17 cellular contexts compared by ENCODE assay signal in genomic region chr11:77155556-77156130, GRCh38. TPM values are rescaled to one million over a fixed set of nuclear protein-coding genes. Genes with fewer than 3 reads are reported as not detected.
DNase-seq lines count a peak whose midpoint lies in the region; ATAC-seq and TF ChIP-seq lines count a peak whose summit lies in the region.
"Had no signal": no experiment of that assay in that cellular context is flagged by ENCODE, and none has a peak within 500 bp of the region (broad histone marks: within the 10 kb centered on the region; RNA-seq: fewer than 3 reads in every experiment).

No MANE protein-coding gene starts in this region.

- H3K9me3 ChIP-seq in ovary: no peaks in the 10 kb centered on the region
- H3K9me3 ChIP-seq: Caco-2 had no signal

- TF ChIP-seq POLR2A in ovary (IDR thresholded peaks at IDR 0.05): no peak

- H3K27me3 ChIP-seq in ovary: no peaks in the 10 kb centered on the region

- no peak overlapping the region for H3K4me3 ChIP-seq in ovary

- ATAC-seq in stimulated activated naive CD8-positive, alpha-beta T cell treated with anti-CD3 and anti-CD28 coated beads, Interleukin-15, amount 100 ng/mL, for 72 hours: no peak
- no peak for ATAC-seq in stimulated activated naive CD8-positive, alpha-beta T cell treated with anti-CD3 and anti-CD28 coated beads, Interleukin-15, Interleukin-2, amounts not matched to agents 100 U/mL and 50 U/mL, for 24 hours
- no peak for ATAC-seq in natural killer cell treated with Interleukin-12 subunit alpha and Interleukin-12 subunit beta and Interleukin-15 and Interleukin-18, amount 100 ng/mL, for 72 hours
- ATAC-seq: CD8-positive, alpha-beta T cell had no signal

- H3K36me3 ChIP-seq in ovary: no peaks in the 10 kb centered on the region

- H3K27me3 Mint-ChIP-seq in stimulated activated naive CD8-positive, alpha-beta T cell treated with anti-CD3 and anti-CD28 coated beads, Interleukin-15, amount 100 ng/mL, for 72 hours: peaks cover 7% of the 10 kb centered on the region
- peaks cover 0 to 11% of the 10 kb centered on the region in 2 donors for H3K27me3 Mint-ChIP-seq in natural killer cell treated with Interleukin-12 subunit alpha and Interleukin-12 subunit beta and Interleukin-15 and Interleukin-18, amount 100 ng/mL, for 72 hours

- no peaks in the 10 kb centered on the region for H3K9me3 Mint-ChIP-seq in stimulated activated naive CD8-positive, alpha-beta T cell treated with anti-CD3 and anti-CD28 coated beads, Interleukin-15, amount 100 ng/mL, for 72 hours
- no peaks in the 10 kb centered on the region for H3K9me3 Mint-ChIP-seq in natural killer cell treated with Interleukin-12 subunit alpha and Interleukin-12 subunit beta and Interleukin-15 and Interleukin-18, amount 100 ng/mL, for 72 hours
- H3K9me3 Mint-ChIP-seq: CD8-positive, alpha-beta T cell; HFFc6 had no signal

- DNase-seq in stimulated activated naive CD8-positive, alpha-beta T cell treated with anti-CD3 and anti-CD28 coated beads, Interleukin-15, amount 100 ng/mL, for 72 hours: no peak
- DNase-seq in stimulated activated naive CD8-positive, alpha-beta T cell treated with anti-CD3 and anti-CD28 coated beads, Interleukin-15, Interleukin-2, amounts not matched to agents 100 U/mL and 50 U/mL, for 24 hours: no peak
- peak; percentile 48 for DNase-seq in cerebellar cortex (ENCODE audit: low spot score)
- DNase-seq in natural killer cell treated with Interleukin-12 subunit alpha and Interleukin-12 subunit beta and Interleukin-15 and Interleukin-18, amount 100 ng/mL, for 72 hours (ENCODE audit: low spot score): no peak
- no peak for DNase-seq in ovary
- no peak for DNase-seq in NCI-H2227 treated with DMSO at 0.1 percent for 48 hours (lab: John Stamatoyannopoulos, UW)
- DNase-seq in T1000 (lab: John Stamatoyannopoulos, UW): no peak
- DNase-seq: ACHN; Caco-2; CD8-positive, alpha-beta T cell; DND-41; HCEC 1CT; HFFc6 had no signal

- H3K36me3 Mint-ChIP-seq in natural killer cell treated with Interleukin-12 subunit alpha and Interleukin-12 subunit beta and Interleukin-15 and Interleukin-18, amount 100 ng/mL, for 72 hours: no peaks in the 10 kb centered on the region
- H3K36me3 Mint-ChIP-seq: CD8-positive, alpha-beta T cell had no signal

- TF ChIP-seq EP300 in ovary (IDR thresholded peaks at IDR 0.05): no peak

- H3K27ac ChIP-seq in ovary: no peak overlapping the region
- H3K27ac ChIP-seq: C4-2B, HL-60 had no signal

- H3K4me1 Mint-ChIP-seq in stimulated activated naive CD8-positive, alpha-beta T cell treated with anti-CD3 and anti-CD28 coated beads, Interleukin-15, amount 100 ng/mL, for 72 hours: peaks cover 47% of the 10 kb centered on the region
- peaks cover 33 to 39% of the 10 kb centered on the region in 2 donors for H3K4me1 Mint-ChIP-seq in natural killer cell treated with Interleukin-12 subunit alpha and Interleukin-12 subunit beta and Interleukin-15 and Interleukin-18, amount 100 ng/mL, for 72 hours (ENCODE audit: low read depth in 2 of 2)

- peak overlapping the region; percentile 60 to 62 for H3K27ac Mint-ChIP-seq in stimulated activated naive CD8-positive, alpha-beta T cell treated with anti-CD3 and anti-CD28 coated beads, Interleukin-15, amount 100 ng/mL, for 72 hours
- H3K27ac Mint-ChIP-seq in natural killer cell treated with Interleukin-12 subunit alpha and Interleukin-12 subunit beta and Interleukin-15 and Interleukin-18, amount 100 ng/mL, for 72 hours: peak overlapping the region in 1 of 2 donors; percentile 17
- H3K27ac Mint-ChIP-seq: CD8-positive, alpha-beta T cell; HFFc6 had no signal

- H3K4me1 ChIP-seq in ovary (ENCODE audit: insufficient read depth): peaks cover 2% of the 10 kb centered on the region

- intact Hi-C loops in ovary (cut with DNase I): no loop called here

- H3K4me3 Mint-ChIP-seq in stimulated activated naive CD8-positive, alpha-beta T cell treated with anti-CD3 and anti-CD28 coated beads, Interleukin-15, amount 100 ng/mL, for 72 hours: no peak overlapping the region
- H3K4me3 Mint-ChIP-seq in natural killer cell treated with Interleukin-12 subunit alpha and Interleukin-12 subunit beta and Interleukin-15 and Interleukin-18, amount 100 ng/mL, for 72 hours: peak overlapping the region; percentile 42
- H3K4me3 Mint-ChIP-seq: CD8-positive, alpha-beta T cell; HFFc6 had no signal

- no peak for TF ChIP-seq CTCF in ovary (IDR thresholded peaks at IDR 0.05)

- 90 to 93% (median 93%) methylated on average over 13 of the region's 13 CpGs for WGBS in ovary, 3 donors

RNA-seq across cellular contexts. Expression of gene MYO7A, which starts 27.6 kb away (rescaled TPM):
- under 1 TPM in 1 of 2 donors, not detected in 1; 0.05 TPM for total RNA-seq in natural killer cell treated with Interleukin-12 subunit alpha and Interleukin-12 subunit beta and Interleukin-15 and Interleukin-18, amount 100 ng/mL, for 72 hours
- 10 to 100 TPM in 4 of 7 donors, 1 to 10 TPM in 3; 4.3 to 18.7 (median 10.6) TPM for total RNA-seq in ovary
- polyA plus RNA-seq in ovary: 1 to 10 TPM; 3.1 to 4.8 TPM
- total RNA-seq: A172 had no signal

RNA-seq across cellular contexts. Expression of gene OMP, which starts 53.0 kb away (rescaled TPM):
- not detected for total RNA-seq in natural killer cell treated with Interleukin-12 subunit alpha and Interleukin-12 subunit beta and Interleukin-15 and Interleukin-18, amount 100 ng/mL, for 72 hours
- total RNA-seq in ovary: 1 to 10 TPM in 4 of 7 donors, under 1 TPM in 1, not detected in 2; 0.55 to 1.8 (median 1.6) TPM
- polyA plus RNA-seq in ovary: not detected
- total RNA-seq: A172, H4 had no signal

Comparison
In these comparisons a context has a peak if more than half of its experiments do, and no peak if none do; other contexts are left out.
1. RNA of gene MYO7A, which starts 27.6 kb away (total RNA-seq): 4.3 to 18.7 TPM in ovary; 0.05 TPM in natural killer cell treated with Interleukin-12 subunit alpha and Interleukin-12 subunit beta and Interleukin-15 and Interleukin-18, amount 100 ng/mL, for 72 hours; every median in the first group is over 4 times any median in the second.